In the genomic region with DNA sequence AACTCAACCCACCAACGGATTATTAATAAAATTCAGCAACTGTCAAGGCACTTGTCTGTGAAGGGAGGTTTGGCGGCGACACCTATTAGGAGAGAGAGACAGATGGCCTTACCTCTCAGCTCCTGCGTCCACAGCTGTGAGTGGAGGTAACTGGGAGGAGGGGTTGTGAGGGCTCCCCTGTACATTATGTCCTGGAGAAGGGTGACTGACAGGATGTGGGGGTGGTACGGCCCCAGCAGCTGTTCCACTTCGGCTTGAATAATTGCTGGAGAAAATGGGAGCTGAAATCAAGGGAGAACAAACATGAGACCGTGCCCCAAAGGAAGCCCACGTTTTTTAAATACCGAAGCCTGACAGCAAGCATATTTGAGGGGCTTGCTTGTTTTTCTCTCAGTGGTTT, we compare ENCODE assay signal across 19 cellular contexts.
DNase-seq lines count a peak whose midpoint lies in the region; ATAC-seq and TF ChIP-seq lines count a peak whose summit lies in the region.
"Had no signal": no experiment of that assay in that cellular context is flagged by ENCODE, and none has a peak within 500 bp of the region (broad histone marks: within the 10 kb centered on the region; RNA-seq: fewer than 3 reads in every experiment).

No MANE protein-coding gene starts in this region.

- H3K4me3 Mint-ChIP-seq in H9 (no peak overlapping the region), progenitor cell of endocrine pancreas (ENCODE audit: low read depth) (no peak overlapping the region)
- no peak overlapping the region for H3K4me3 Mint-ChIP-seq in activated CD8-positive, alpha-beta T cell treated with anti-CD3 and anti-CD28 coated beads for 36 hours
- H3K4me3 Mint-ChIP-seq: activated CD4-positive, alpha-beta memory T cell treated with anti-CD3 and anti-CD28 coated beads, Interleukin-2, amount 10 ng/mL, durations not matched to agents 7 days and 5 days; activated naive CD8-positive, alpha-beta T cell treated with anti-CD3 and anti-CD28 coated beads for 36 hours; activated T-cell treated with anti-CD3 and anti-CD28 coated beads, Interleukin-2, amount 50 U/mL, for 24 hours; IgD-negative memory B cell had no signal

- no peaks in the 10 kb centered on the region for H3K27me3 ChIP-seq in H9 (ENCODE audit: insufficient read depth, low read length)
- H3K27me3 ChIP-seq: brain microvascular endothelial cell, foreskin keratinocyte, sigmoid colon had no signal

- DNase-seq in H9 (no peak), NCI-H2081 (lab: John Stamatoyannopoulos, UW) (peak; percentile 55 to 80), progenitor cell of endocrine pancreas (ENCODE audit: low spot score, unreplicated experiment) (no peak), GDM1 (lab: John Stamatoyannopoulos, UW) (no peak), OCI-LY7 (ENCODE audit: low spot score) (no peak)
- no peak for DNase-seq in activated CD8-positive, alpha-beta T cell treated with anti-CD3 and anti-CD28 coated beads for 36 hours
- DNase-seq: activated CD4-positive, alpha-beta memory T cell treated with anti-CD3 and anti-CD28 coated beads, Interleukin-2, amount 10 ng/mL, durations not matched to agents 7 days and 5 days; activated naive CD8-positive, alpha-beta T cell treated with anti-CD3 and anti-CD28 coated beads for 36 hours; activated T-cell treated with anti-CD3 and anti-CD28 coated beads, Interleukin-2, amount 50 U/mL, for 24 hours; brain microvascular endothelial cell; cortex of kidney; sigmoid colon; stimulated activated CD4-positive, alpha-beta T cell treated with anti-CD3 and anti-CD28 coated beads, Interleukin-4, amount 100 ng/mL, for 1 hour had no signal

- no peak overlapping the region for H3K18ac ChIP-seq in H9 (ENCODE audit: insufficient read length, low read depth, low read length)

- H4K5ac ChIP-seq in H9 (ENCODE audit: insufficient read length, low read depth, low read length), result no peak overlapping the region

- H2AFZ ChIP-seq in H9 (ENCODE audit: low read length) (no peak overlapping the region), OCI-LY7 (ENCODE audit: low read length) (no peak overlapping the region)

- H3K27ac ChIP-seq in H9 (ENCODE audit: insufficient read length, low read depth, low read length) (no peak overlapping the region), VCaP (peak overlapping the region; percentile 54), OCI-LY7 (ENCODE audit: low read depth, low read length, poor library complexity, severe bottlenecking) (no peak overlapping the region)
- H3K27ac ChIP-seq: brain microvascular endothelial cell, foreskin keratinocyte, HL-60, sigmoid colon had no signal

- ATAC-seq in activated CD8-positive, alpha-beta T cell treated with anti-CD3 and anti-CD28 coated beads for 36 hours, result no peak
- ATAC-seq: foreskin keratinocyte, HCT116, left lobe of liver had no signal

- intact Hi-C loops in activated CD8-positive, alpha-beta T cell treated with anti-CD3 and anti-CD28 coated beads for 36 hours (cut with micrococcal nuclease), result no loop called here
- intact Hi-C loops in OCI-LY7 (cut with micrococcal nuclease; ENCODE audit: unreplicated experiment), result no loop called here

- H3K27me3 Mint-ChIP-seq in H9 (ENCODE audit: low read depth) (no peaks in the 10 kb centered on the region), progenitor cell of endocrine pancreas (no peaks in the 10 kb centered on the region)
- peaks cover 4% of the 10 kb centered on the region for H3K27me3 Mint-ChIP-seq in activated CD8-positive, alpha-beta T cell treated with anti-CD3 and anti-CD28 coated beads for 36 hours

- H3K36me3 Mint-ChIP-seq in H9 (ENCODE audit: insufficient read depth in 1 of 3, low read depth in 3 of 3) (peaks cover 0 to 4% (median 0%) of the 10 kb centered on the region in 3 experiments; a peak in 1 of 7 replicates), progenitor cell of endocrine pancreas (ENCODE audit: insufficient read depth) (peaks cover 19% of the 10 kb centered on the region)
- H3K36me3 Mint-ChIP-seq in activated CD8-positive, alpha-beta T cell treated with anti-CD3 and anti-CD28 coated beads for 36 hours (ENCODE audit: low read depth), result no peaks in the 10 kb centered on the region
- H3K36me3 Mint-ChIP-seq: IgD-negative memory B cell had no signal

- H3K79me1 ChIP-seq in H9 (ENCODE audit: insufficient read depth, low read depth, low read length, poor library complexity, severe bottlenecking), result no peaks in the 10 kb centered on the region

- no peaks in the 10 kb centered on the region for H3K9me2 ChIP-seq in OCI-LY7 (ENCODE audit: insufficient read depth, low read length)

- POLR2A ChIA-PET in activated CD8-positive, alpha-beta T cell treated with anti-CD3 and anti-CD28 coated beads for 36 hours (lab: Charles Lee), result no interaction called here
- POLR2A ChIA-PET in OCI-LY7 (lab: Charles Lee), result interaction anchor here (0.6 kb wide), 1 partner anchor 93 kb away, joined by 3 read pairs; no protein-coding TSS in a partner anchor

- no peak overlapping the region for H3K9ac ChIP-seq in H9 (ENCODE audit: extremely low read depth, insufficient read length, low read length)

- H3K9me3 Mint-ChIP-seq in H9, result peaks cover 2 to 3% of the 10 kb centered on the region in 2 experiments; a peak in 2 of 5 replicates
- no peaks in the 10 kb centered on the region for H3K9me3 Mint-ChIP-seq in progenitor cell of endocrine pancreas (ENCODE audit: low read depth)
- H3K9me3 Mint-ChIP-seq in activated CD8-positive, alpha-beta T cell treated with anti-CD3 and anti-CD28 coated beads for 36 hours, result peaks cover 1% of the 10 kb centered on the region

- H2AK5ac ChIP-seq in H9 (ENCODE audit: insufficient read length, low read length), result no peak overlapping the region

- no peak overlapping the region for H3K4me3 ChIP-seq in OCI-LY7 (ENCODE audit: low read depth, low read length, poor library complexity, severe bottlenecking)
- H3K4me3 ChIP-seq: sigmoid colon had no signal

- H2BK12ac ChIP-seq in H9 (ENCODE audit: insufficient read length, low read depth, low read length), result no peak overlapping the region

- H2BK15ac ChIP-seq in H9 (ENCODE audit: low read depth, low read length), result no peak overlapping the region

- WGBS in H9 (ENCODE audit: extremely low coverage, insufficient read length, low lambda C conversion rate), result no CpG with 5 or more reads among the region's 9 CpGs

- H4K8ac ChIP-seq in H9 (replicated peaks; ENCODE audit: insufficient read length, low read depth, low read length), result no peak overlapping the region

- no peak overlapping the region for H2BK120ac ChIP-seq in H9 (ENCODE audit: low read depth, low read length, poor library complexity, severe bottlenecking)

- H3K4me2 ChIP-seq in H9 (ENCODE audit: insufficient read depth, insufficient read length, low read length) (no peak overlapping the region), OCI-LY7 (ENCODE audit: low read length) (no peak overlapping the region)

- peak overlapping the region in 1 of 3 experiments; percentile 65; a peak in 1 of 7 replicates for H3K27ac Mint-ChIP-seq in H9
- H3K27ac Mint-ChIP-seq in progenitor cell of endocrine pancreas, result peak overlapping the region; percentile 88
- no peak overlapping the region for H3K27ac Mint-ChIP-seq in activated CD8-positive, alpha-beta T cell treated with anti-CD3 and anti-CD28 coated beads for 36 hours
- H3K27ac Mint-ChIP-seq: activated CD4-positive, alpha-beta memory T cell treated with anti-CD3 and anti-CD28 coated beads, Interleukin-2, amount 10 ng/mL, durations not matched to agents 7 days and 5 days; activated naive CD8-positive, alpha-beta T cell treated with anti-CD3 and anti-CD28 coated beads for 36 hours; activated T-cell treated with anti-CD3 and anti-CD28 coated beads, Interleukin-2, amount 50 U/mL, for 24 hours; IgD-negative memory B cell had no signal

- peaks cover 3% of the 10 kb centered on the region; the same call in 1 of the 2 replicates for H3K4me1 ChIP-seq in H9 (ENCODE audit: insufficient read depth, low read length)
- H3K4me1 ChIP-seq in OCI-LY7 (ENCODE audit: insufficient read depth, low read length, poor library complexity, severe bottlenecking), result no peaks in the 10 kb centered on the region
- H3K4me1 ChIP-seq: sigmoid colon had no signal

- H3K14ac ChIP-seq in H9 (ENCODE audit: insufficient read depth, low read length), result peak overlapping the region; percentile 35

- no peaks in the 10 kb centered on the region for H3K36me3 ChIP-seq in OCI-LY7 (ENCODE audit: insufficient read depth, low read length)
- H3K36me3 ChIP-seq: brain microvascular endothelial cell, sigmoid colon had no signal

- no peaks in the 10 kb centered on the region for H3K9me3 ChIP-seq in H9 (ENCODE audit: control insufficient read depth, low read depth, low read length)
- H3K9me3 ChIP-seq in OCI-LY7 (ENCODE audit: low read length), result no peaks in the 10 kb centered on the region
- H3K9me3 ChIP-seq: sigmoid colon had no signal

- H3K23me2 ChIP-seq in H9 (ENCODE audit: insufficient read length, low read depth, low read length, poor library complexity, severe bottlenecking), result no peaks in the 10 kb centered on the region

- no peak overlapping the region for H3T11ph ChIP-seq in H9 (ENCODE audit: low read length)

- H3K79me2 ChIP-seq in H9 (ENCODE audit: insufficient read depth, low read length) (no peaks in the 10 kb centered on the region), OCI-LY7 (ENCODE audit: insufficient read depth, low read depth, low read length) (no peaks in the 10 kb centered on the region)

- no TSS peak for BruUV-seq in OCI-LY7 (replicated peaks; lab: Mats Ljungman, UMichigan)

- H2BK20ac ChIP-seq in H9 (ENCODE audit: low read depth, low read length, poor library complexity, severe bottlenecking), result no peak overlapping the region

- no peak overlapping the region for H4K91ac ChIP-seq in H9 (ENCODE audit: insufficient read length, low read depth, low read length)

- peaks cover 17 to 18% of the 10 kb centered on the region in 2 experiments for H3K4me1 Mint-ChIP-seq in H9
- peaks cover 11% of the 10 kb centered on the region for H3K4me1 Mint-ChIP-seq in progenitor cell of endocrine pancreas (ENCODE audit: low read depth)
- no peaks in the 10 kb centered on the region for H3K4me1 Mint-ChIP-seq in activated CD8-positive, alpha-beta T cell treated with anti-CD3 and anti-CD28 coated beads for 36 hours (ENCODE audit: low read depth)
- H3K4me1 Mint-ChIP-seq: activated naive CD8-positive, alpha-beta T cell treated with anti-CD3 and anti-CD28 coated beads for 36 hours; IgD-negative memory B cell had no signal

- CTCF ChIA-PET in activated CD8-positive, alpha-beta T cell treated with anti-CD3 and anti-CD28 coated beads for 36 hours (lab: Charles Lee), result interaction anchor here (1.4 kb wide), 1 partner anchor 47 kb away, joined by 3 read pairs; no protein-coding TSS in a partner anchor
- CTCF ChIA-PET in OCI-LY7 (lab: Charles Lee; ENCODE audit: unreplicated experiment), result no interaction called here

- no peak for TF ChIP-seq CTCF in H9 (conservative IDR thresholded peaks at IDR 0.05)
- TF ChIP-seq CTCF in VCaP (conservative IDR thresholded peaks at IDR 0.05), result no peak
- TF ChIP-seq CTCF in progenitor cell of endocrine pancreas (IDR thresholded peaks at IDR 0.05; ENCODE audit: unreplicated experiment), result no peak
- TF ChIP-seq CTCF in activated CD8-positive, alpha-beta T cell treated with anti-CD3 and anti-CD28 coated beads for 36 hours (IDR thresholded peaks at IDR 0.05), result no peak
- TF ChIP-seq CTCF in OCI-LY7 (conservative IDR thresholded peaks at IDR 0.05; ENCODE audit: low read length), result no peak

- no peak overlapping the region for H2BK5ac ChIP-seq in H9 (ENCODE audit: insufficient read length, low read length)

- no peak overlapping the region for H3K4ac ChIP-seq in H9 (ENCODE audit: low read depth, low read length)

- H3K56ac ChIP-seq in H9 (ENCODE audit: insufficient read length, low read depth, low read length), result no peak overlapping the region

- H4K20me1 ChIP-seq in H9 (ENCODE audit: control insufficient read depth, insufficient read depth, insufficient read length), result no peaks in the 10 kb centered on the region
- no peaks in the 10 kb centered on the region for H4K20me1 ChIP-seq in OCI-LY7 (ENCODE audit: insufficient read depth, low read length)

- no peak overlapping the region for H3K23ac ChIP-seq in H9 (ENCODE audit: insufficient read length, low read depth, low read length)

Comparison
In these comparisons a context has a peak if more than half of its experiments do, and no peak if none do; other contexts are left out.
1. DNase-seq: peak in NCI-H2081 (2 of 2); none in H9 (single experiment), progenitor cell of endocrine pancreas (single experiment), activated CD8-positive, alpha-beta T cell treated with anti-CD3 and anti-CD28 coated beads for 36 hours (single experiment), GDM1 (single experiment) and OCI-LY7 (single experiment).